Comparison of ENCODE assay signal across 1 cellular context in genomic region chr1:150364231-150365003, GRCh38.
TF ChIP-seq lines count a peak whose summit lies in the region.

No MANE protein-coding gene starts in this region.

TF ChIP-seq in HepG2, 621 proteins besides CTCF, POLR2A, EP300 and RAD21 (continued from another document and continues in another):
- TF ChIP-seq, protein P1, sequence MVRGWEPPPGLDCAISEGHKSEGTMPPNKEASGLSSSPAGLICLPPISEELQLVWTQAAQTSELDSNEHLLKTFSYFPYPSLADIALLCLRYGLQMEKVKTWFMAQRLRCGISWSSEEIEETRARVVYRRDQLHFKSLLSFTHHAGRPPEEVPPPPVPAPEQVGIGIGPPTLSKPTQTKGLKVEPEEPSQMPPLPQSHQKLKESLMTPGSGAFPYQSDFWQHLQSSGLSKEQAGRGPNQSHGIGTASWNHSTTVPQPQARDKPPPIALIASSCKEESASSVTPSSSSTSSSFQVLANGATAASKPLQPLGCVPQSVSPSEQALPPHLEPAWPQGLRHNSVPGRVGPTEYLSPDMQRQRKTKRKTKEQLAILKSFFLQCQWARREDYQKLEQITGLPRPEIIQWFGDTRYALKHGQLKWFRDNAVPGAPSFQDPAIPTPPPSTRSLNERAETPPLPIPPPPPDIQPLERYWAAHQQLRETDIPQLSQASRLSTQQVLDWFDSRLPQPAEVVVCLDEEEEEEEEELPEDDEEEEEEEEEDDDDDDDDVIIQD (CRISPR knock-in tag; IDR thresholded peaks at IDR 0.05; ENCODE audit: low read depth), result no peak
- TF ChIP-seq FOXA3 (CRISPR knock-in tag; IDR thresholded peaks at IDR 0.05), result no peak
- TF ChIP-seq ZNF749 (CRISPR knock-in tag; IDR thresholded peaks at IDR 0.05; ENCODE audit: borderline replicate concordance), result no peak
- TF ChIP-seq, protein P2, sequence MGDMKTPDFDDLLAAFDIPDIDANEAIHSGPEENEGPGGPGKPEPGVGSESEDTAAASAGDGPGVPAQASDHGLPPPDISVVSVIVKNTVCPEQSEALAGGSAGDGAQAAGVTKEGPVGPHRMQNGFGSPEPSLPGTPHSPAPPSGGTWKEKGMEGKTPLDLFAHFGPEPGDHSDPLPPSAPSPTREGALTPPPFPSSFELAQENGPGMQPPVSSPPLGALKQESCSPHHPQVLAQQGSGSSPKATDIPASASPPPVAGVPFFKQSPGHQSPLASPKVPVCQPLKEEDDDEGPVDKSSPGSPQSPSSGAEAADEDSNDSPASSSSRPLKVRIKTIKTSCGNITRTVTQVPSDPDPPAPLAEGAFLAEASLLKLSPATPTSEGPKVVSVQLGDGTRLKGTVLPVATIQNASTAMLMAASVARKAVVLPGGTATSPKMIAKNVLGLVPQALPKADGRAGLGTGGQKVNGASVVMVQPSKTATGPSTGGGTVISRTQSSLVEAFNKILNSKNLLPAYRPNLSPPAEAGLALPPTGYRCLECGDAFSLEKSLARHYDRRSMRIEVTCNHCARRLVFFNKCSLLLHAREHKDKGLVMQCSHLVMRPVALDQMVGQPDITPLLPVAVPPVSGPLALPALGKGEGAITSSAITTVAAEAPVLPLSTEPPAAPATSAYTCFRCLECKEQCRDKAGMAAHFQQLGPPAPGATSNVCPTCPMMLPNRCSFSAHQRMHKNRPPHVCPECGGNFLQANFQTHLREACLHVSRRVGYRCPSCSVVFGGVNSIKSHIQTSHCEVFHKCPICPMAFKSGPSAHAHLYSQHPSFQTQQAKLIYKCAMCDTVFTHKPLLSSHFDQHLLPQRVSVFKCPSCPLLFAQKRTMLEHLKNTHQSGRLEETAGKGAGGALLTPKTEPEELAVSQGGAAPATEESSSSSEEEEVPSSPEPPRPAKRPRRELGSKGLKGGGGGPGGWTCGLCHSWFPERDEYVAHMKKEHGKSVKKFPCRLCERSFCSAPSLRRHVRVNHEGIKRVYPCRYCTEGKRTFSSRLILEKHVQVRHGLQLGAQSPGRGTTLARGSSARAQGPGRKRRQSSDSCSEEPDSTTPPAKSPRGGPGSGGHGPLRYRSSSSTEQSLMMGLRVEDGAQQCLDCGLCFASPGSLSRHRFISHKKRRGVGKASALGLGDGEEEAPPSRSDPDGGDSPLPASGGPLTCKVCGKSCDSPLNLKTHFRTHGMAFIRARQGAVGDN (CRISPR knock-in tag; IDR thresholded peaks at IDR 0.05), result no peak
- TF ChIP-seq SALL1 (CRISPR knock-in tag; IDR thresholded peaks at IDR 0.05), result peak; percentile 57
- no peak for TF ChIP-seq SNRNP70 (IDR thresholded peaks at IDR 0.05; ENCODE audit: low read depth, low read length)
- TF ChIP-seq ZIK1 (CRISPR knock-in tag; IDR thresholded peaks at IDR 0.05; ENCODE audit: borderline replicate concordance, low read depth), result no peak
- no peak for TF ChIP-seq HOXA7 (CRISPR knock-in tag; IDR thresholded peaks at IDR 0.05)
- TF ChIP-seq ARHGAP35 (CRISPR knock-in tag; IDR thresholded peaks at IDR 0.05; ENCODE audit: borderline replicate concordance), result no peak
- 0 out of 2 replicates have a peak, but pooled peaks have one; percentile 39 for TF ChIP-seq HMG20A (CRISPR knock-in tag; IDR thresholded peaks at IDR 0.05; ENCODE audit: borderline replicate concordance)
- TF ChIP-seq RBAK (CRISPR knock-in tag; IDR thresholded peaks at IDR 0.05), result no peak
- TF ChIP-seq, protein P3, sequence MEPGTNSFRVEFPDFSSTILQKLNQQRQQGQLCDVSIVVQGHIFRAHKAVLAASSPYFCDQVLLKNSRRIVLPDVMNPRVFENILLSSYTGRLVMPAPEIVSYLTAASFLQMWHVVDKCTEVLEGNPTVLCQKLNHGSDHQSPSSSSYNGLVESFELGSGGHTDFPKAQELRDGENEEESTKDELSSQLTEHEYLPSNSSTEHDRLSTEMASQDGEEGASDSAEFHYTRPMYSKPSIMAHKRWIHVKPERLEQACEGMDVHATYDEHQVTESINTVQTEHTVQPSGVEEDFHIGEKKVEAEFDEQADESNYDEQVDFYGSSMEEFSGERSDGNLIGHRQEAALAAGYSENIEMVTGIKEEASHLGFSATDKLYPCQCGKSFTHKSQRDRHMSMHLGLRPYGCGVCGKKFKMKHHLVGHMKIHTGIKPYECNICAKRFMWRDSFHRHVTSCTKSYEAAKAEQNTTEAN (CRISPR knock-in tag; conservative IDR thresholded peaks at IDR 0.05), result no peak; the same call in 1 of the 2 replicates
- TF ChIP-seq, protein P4, sequence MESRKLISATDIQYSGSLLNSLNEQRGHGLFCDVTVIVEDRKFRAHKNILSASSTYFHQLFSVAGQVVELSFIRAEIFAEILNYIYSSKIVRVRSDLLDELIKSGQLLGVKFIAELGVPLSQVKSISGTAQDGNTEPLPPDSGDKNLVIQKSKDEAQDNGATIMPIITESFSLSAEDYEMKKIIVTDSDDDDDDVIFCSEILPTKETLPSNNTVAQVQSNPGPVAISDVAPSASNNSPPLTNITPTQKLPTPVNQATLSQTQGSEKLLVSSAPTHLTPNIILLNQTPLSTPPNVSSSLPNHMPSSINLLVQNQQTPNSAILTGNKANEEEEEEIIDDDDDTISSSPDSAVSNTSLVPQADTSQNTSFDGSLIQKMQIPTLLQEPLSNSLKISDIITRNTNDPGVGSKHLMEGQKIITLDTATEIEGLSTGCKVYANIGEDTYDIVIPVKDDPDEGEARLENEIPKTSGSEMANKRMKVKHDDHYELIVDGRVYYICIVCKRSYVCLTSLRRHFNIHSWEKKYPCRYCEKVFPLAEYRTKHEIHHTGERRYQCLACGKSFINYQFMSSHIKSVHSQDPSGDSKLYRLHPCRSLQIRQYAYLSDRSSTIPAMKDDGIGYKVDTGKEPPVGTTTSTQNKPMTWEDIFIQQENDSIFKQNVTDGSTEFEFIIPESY (CRISPR knock-in tag; IDR thresholded peaks at IDR 0.05), result no peak
- TF ChIP-seq, protein P5, sequence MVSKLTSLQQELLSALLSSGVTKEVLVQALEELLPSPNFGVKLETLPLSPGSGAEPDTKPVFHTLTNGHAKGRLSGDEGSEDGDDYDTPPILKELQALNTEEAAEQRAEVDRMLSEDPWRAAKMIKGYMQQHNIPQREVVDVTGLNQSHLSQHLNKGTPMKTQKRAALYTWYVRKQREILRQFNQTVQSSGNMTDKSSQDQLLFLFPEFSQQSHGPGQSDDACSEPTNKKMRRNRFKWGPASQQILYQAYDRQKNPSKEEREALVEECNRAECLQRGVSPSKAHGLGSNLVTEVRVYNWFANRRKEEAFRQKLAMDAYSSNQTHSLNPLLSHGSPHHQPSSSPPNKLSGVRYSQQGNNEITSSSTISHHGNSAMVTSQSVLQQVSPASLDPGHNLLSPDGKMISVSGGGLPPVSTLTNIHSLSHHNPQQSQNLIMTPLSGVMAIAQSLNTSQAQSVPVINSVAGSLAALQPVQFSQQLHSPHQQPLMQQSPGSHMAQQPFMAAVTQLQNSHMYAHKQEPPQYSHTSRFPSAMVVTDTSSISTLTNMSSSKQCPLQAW (CRISPR knock-in tag; IDR thresholded peaks at IDR 0.05), result no peak
- no peak for TF ChIP-seq JARID2 (CRISPR knock-in tag; IDR thresholded peaks at IDR 0.05; ENCODE audit: insufficient replicate concordance)
- TF ChIP-seq CHD4 (IDR thresholded peaks at IDR 0.05; ENCODE audit: borderline replicate concordance, low read length), result no peak
- 0 out of 2 replicates have a peak, but pooled peaks have one; percentile 15 for TF ChIP-seq ZNF747 (CRISPR knock-in tag; IDR thresholded peaks at IDR 0.05; ENCODE audit: borderline replicate concordance)
- TF ChIP-seq ZNF816 (CRISPR knock-in tag; IDR thresholded peaks at IDR 0.05; ENCODE audit: borderline replicate concordance), result no peak
- no peak for TF ChIP-seq ZNF264 (CRISPR knock-in tag; IDR thresholded peaks at IDR 0.05)
- no peak for TF ChIP-seq MEIS1 (CRISPR knock-in tag; IDR thresholded peaks at IDR 0.05; ENCODE audit: borderline replicate concordance)
- TF ChIP-seq ZNF33B (CRISPR knock-in tag; IDR thresholded peaks at IDR 0.05), result no peak
- TF ChIP-seq ZNF441 (CRISPR knock-in tag; IDR thresholded peaks at IDR 0.05; ENCODE audit: borderline replicate concordance), result peak; percentile 46
- TF ChIP-seq MAFK (conservative IDR thresholded peaks at IDR 0.05 in 1 of 2, IDR thresholded peaks at IDR 0.05 in 1 of 2; ENCODE audit: low read length in 2 of 2), result no peak
- no peak for TF ChIP-seq ERF (CRISPR knock-in tag; IDR thresholded peaks at IDR 0.05)
- no peak for TF ChIP-seq PTBP1 (IDR thresholded peaks at IDR 0.05; ENCODE audit: low read depth, low read length, poor library complexity, severe bottlenecking)
- no peak for TF ChIP-seq TP53 (CRISPR knock-in tag; conservative IDR thresholded peaks at IDR 0.05)
- no peak for TF ChIP-seq FIP1L1 (IDR thresholded peaks at IDR 0.05; ENCODE audit: borderline replicate concordance, insufficient read depth, low read depth, low read length)
- no peak for TF ChIP-seq NR2F1 (CRISPR knock-in tag; IDR thresholded peaks at IDR 0.05)
- TF ChIP-seq ZNF598 (CRISPR knock-in tag; IDR thresholded peaks at IDR 0.05; ENCODE audit: borderline replicate concordance), result no peak
- TF ChIP-seq, protein P6, sequence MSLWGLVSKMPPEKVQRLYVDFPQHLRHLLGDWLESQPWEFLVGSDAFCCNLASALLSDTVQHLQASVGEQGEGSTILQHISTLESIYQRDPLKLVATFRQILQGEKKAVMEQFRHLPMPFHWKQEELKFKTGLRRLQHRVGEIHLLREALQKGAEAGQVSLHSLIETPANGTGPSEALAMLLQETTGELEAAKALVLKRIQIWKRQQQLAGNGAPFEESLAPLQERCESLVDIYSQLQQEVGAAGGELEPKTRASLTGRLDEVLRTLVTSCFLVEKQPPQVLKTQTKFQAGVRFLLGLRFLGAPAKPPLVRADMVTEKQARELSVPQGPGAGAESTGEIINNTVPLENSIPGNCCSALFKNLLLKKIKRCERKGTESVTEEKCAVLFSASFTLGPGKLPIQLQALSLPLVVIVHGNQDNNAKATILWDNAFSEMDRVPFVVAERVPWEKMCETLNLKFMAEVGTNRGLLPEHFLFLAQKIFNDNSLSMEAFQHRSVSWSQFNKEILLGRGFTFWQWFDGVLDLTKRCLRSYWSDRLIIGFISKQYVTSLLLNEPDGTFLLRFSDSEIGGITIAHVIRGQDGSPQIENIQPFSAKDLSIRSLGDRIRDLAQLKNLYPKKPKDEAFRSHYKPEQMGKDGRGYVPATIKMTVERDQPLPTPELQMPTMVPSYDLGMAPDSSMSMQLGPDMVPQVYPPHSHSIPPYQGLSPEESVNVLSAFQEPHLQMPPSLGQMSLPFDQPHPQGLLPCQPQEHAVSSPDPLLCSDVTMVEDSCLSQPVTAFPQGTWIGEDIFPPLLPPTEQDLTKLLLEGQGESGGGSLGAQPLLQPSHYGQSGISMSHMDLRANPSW (CRISPR knock-in tag; IDR thresholded peaks at IDR 0.05; ENCODE audit: borderline replicate concordance), result no peak
- TF ChIP-seq ZSCAN25 (CRISPR knock-in tag; IDR thresholded peaks at IDR 0.05), result no peak
- no peak for TF ChIP-seq SMAD9 (CRISPR knock-in tag; IDR thresholded peaks at IDR 0.05)
- no peak for TF ChIP-seq GTF3A (CRISPR knock-in tag; conservative IDR thresholded peaks at IDR 0.05)
- 0 out of 2 replicates have a peak, but pooled peaks have one; percentile 10 for TF ChIP-seq SNAI1 (CRISPR knock-in tag; IDR thresholded peaks at IDR 0.05; ENCODE audit: borderline replicate concordance)
- no peak for TF ChIP-seq ZNF318 (CRISPR knock-in tag; IDR thresholded peaks at IDR 0.05)
- TF ChIP-seq ZNF296 (CRISPR knock-in tag; conservative IDR thresholded peaks at IDR 0.05), result no peak
